1 cellular context compared by ENCODE assay signal in genomic region chr11:77819921-77820564, GRCh38.
A peak's percentile ranks its signal among the peaks of the same experiment; 100 is the strongest.
TF ChIP-seq lines count a peak whose summit lies in the region.

No MANE protein-coding gene starts in this region.

TF ChIP-seq in HepG2, 621 proteins besides CTCF, POLR2A, EP300 and RAD21 (continued from another document):
- TF ChIP-seq ZNF567 (CRISPR knock-in tag; IDR thresholded peaks at IDR 0.05; ENCODE audit: borderline replicate concordance): no peak
- no peak for TF ChIP-seq SNRNP70 (IDR thresholded peaks at IDR 0.05; ENCODE audit: low read depth, low read length)
- TF ChIP-seq ZNF281 (CRISPR knock-in tag; IDR thresholded peaks at IDR 0.05; ENCODE audit: borderline replicate concordance): peak; percentile 8; the same call in 1 of the 2 replicates
- TF ChIP-seq MEF2D (CRISPR knock-in tag; IDR thresholded peaks at IDR 0.05): no peak
- no peak for TF ChIP-seq ZNF468 (CRISPR knock-in tag; IDR thresholded peaks at IDR 0.05)
- TF ChIP-seq CBX2 (IDR thresholded peaks at IDR 0.05; ENCODE audit: low read depth, low read length): no peak
- TF ChIP-seq CBX2 (CRISPR knock-in tag; IDR thresholded peaks at IDR 0.05; ENCODE audit: low read depth): no peak
- peak; percentile 29; the same call in 1 of the 2 replicates for TF ChIP-seq ZNF558 (CRISPR knock-in tag; IDR thresholded peaks at IDR 0.05; ENCODE audit: borderline replicate concordance)
- TF ChIP-seq KLF11 (CRISPR knock-in tag; IDR thresholded peaks at IDR 0.05): no peak; the same call in 1 of the 2 replicates
- peak; percentile 35; the same call in 1 of the 2 replicates for TF ChIP-seq ZNF761 (CRISPR knock-in tag; conservative IDR thresholded peaks at IDR 0.05)
- no peak for TF ChIP-seq MLLT10 (CRISPR knock-in tag; IDR thresholded peaks at IDR 0.05)
- no peak for TF ChIP-seq IRF1 (CRISPR knock-in tag; IDR thresholded peaks at IDR 0.05; ENCODE audit: low read depth)
- TF ChIP-seq NFATC3 (CRISPR knock-in tag; IDR thresholded peaks at IDR 0.05): no peak
- peak; percentile 33; the same call in 1 of the 2 replicates for TF ChIP-seq NFKBIZ (CRISPR knock-in tag; IDR thresholded peaks at IDR 0.05)
- 0 out of 2 replicates have a peak, but pooled peaks have one; percentile 26 for TF ChIP-seq ZNF678 (CRISPR knock-in tag; IDR thresholded peaks at IDR 0.05)
- TF ChIP-seq TBL1XR1 (IDR thresholded peaks at IDR 0.05; ENCODE audit: borderline replicate concordance, low read length, partially characterized antibody): no peak
- TF ChIP-seq SMAD3 (CRISPR knock-in tag; IDR thresholded peaks at IDR 0.05): no peak
- TF ChIP-seq HNRNPH1 (optimal IDR thresholded peaks at IDR 0.05; ENCODE audit: low read depth, low read length): no peak
- 0 out of 2 replicates have a peak, but pooled peaks have one; percentile 22 for TF ChIP-seq ZGPAT (CRISPR knock-in tag; IDR thresholded peaks at IDR 0.05)
- TF ChIP-seq THAP11 (CRISPR knock-in tag; IDR thresholded peaks at IDR 0.05): no peak
- peak; percentile 30 for TF ChIP-seq MED8 (CRISPR knock-in tag; IDR thresholded peaks at IDR 0.05; ENCODE audit: insufficient replicate concordance)
- no peak for TF ChIP-seq SMYD3 (CRISPR knock-in tag; IDR thresholded peaks at IDR 0.05)
- peak; percentile 11; the same call in 1 of the 2 replicates for TF ChIP-seq PATZ1 (CRISPR knock-in tag; IDR thresholded peaks at IDR 0.05)
- TF ChIP-seq CREB3 (CRISPR knock-in tag; IDR thresholded peaks at IDR 0.05): no peak
- TF ChIP-seq CENPBD1 (CRISPR knock-in tag; IDR thresholded peaks at IDR 0.05; ENCODE audit: borderline replicate concordance, low read depth): 0 out of 2 replicates have a peak, but pooled peaks have one; percentile 6
- 0 out of 2 replicates have a peak, but pooled peaks have one; percentile 12 for TF ChIP-seq CSRNP1 (CRISPR knock-in tag; IDR thresholded peaks at IDR 0.05)
- TF ChIP-seq BCL3 (CRISPR knock-in tag; IDR thresholded peaks at IDR 0.05): no peak
- no peak for TF ChIP-seq ZFYVE20 (CRISPR knock-in tag; IDR thresholded peaks at IDR 0.05; ENCODE audit: borderline replicate concordance, low read depth)
- TF ChIP-seq ZNF101 (CRISPR knock-in tag; IDR thresholded peaks at IDR 0.05; ENCODE audit: borderline replicate concordance, low read depth): 0 out of 2 replicates have a peak, but pooled peaks have one; percentile 20
- TF ChIP-seq ZNF747 (CRISPR knock-in tag; IDR thresholded peaks at IDR 0.05; ENCODE audit: borderline replicate concordance): no peak
- TF ChIP-seq ZMYM4 (CRISPR knock-in tag; IDR thresholded peaks at IDR 0.05): no peak
TF ChIP-seq in HepG2: peak in this region for 45.
